In genomic region chr6:170429457-170429856, GRCh38 we compare ENCODE assay signal across 19 cellular contexts.
DNase-seq lines count a peak whose midpoint lies in the region; ATAC-seq and TF ChIP-seq lines count a peak whose summit lies in the region.
"Had no signal": no experiment of that assay in that cellular context is flagged by ENCODE, and none has a peak within 500 bp of the region (broad histone marks: within the 10 kb centered on the region; RNA-seq: fewer than 3 reads in every experiment).

No MANE protein-coding gene starts in this region.

- POLR2A ChIA-PET in MCF 10A (lab: Yijun Ruan, JAX) = interaction anchor here (1.0 kb wide), 2 partner anchors 9 to 45 kb away, joined by 3 read pairs; no protein-coding TSS in a partner anchor

- no peaks in the 10 kb centered on the region for H3K9me3 Mint-ChIP-seq in MCF 10A (ENCODE audit: unreplicated experiment)
- H3K9me3 Mint-ChIP-seq in endodermal cell = no peaks in the 10 kb centered on the region
- no peaks in the 10 kb centered on the region for H3K9me3 Mint-ChIP-seq in progenitor cell of endocrine pancreas (ENCODE audit: low read depth)
- H3K9me3 Mint-ChIP-seq: CD4-positive, alpha-beta T cell; memory B cell; T-helper 1 cell treated with Interleukin-12 subunit alpha and Interleukin-12 subunit beta and Interleukin-4 antibody, amounts not matched to agents 30 μg/mL and 1 μg/mL, for 36 hours had no signal

- TF ChIP-seq CTCF in mammary epithelial cell (conservative IDR thresholded peaks at IDR 0.05 in 1 of 2, IDR thresholded peaks at IDR 0.05 in 1 of 2; ENCODE audit: extremely low read depth in 1 of 2, insufficient read depth in 1 of 2, low read depth in 1 of 2, low read length in 2 of 2) (no peak), MCF 10A (IDR thresholded peaks at IDR 0.05; ENCODE audit: unreplicated experiment) (no peak), endodermal cell (conservative IDR thresholded peaks at IDR 0.05) (peak; percentile 20), vagina (IDR thresholded peaks at IDR 0.05) (no peak), progenitor cell of endocrine pancreas (IDR thresholded peaks at IDR 0.05; ENCODE audit: unreplicated experiment) (no peak)

- ATAC-seq in left lobe of liver (peak; percentile 31), HG03520 (IDR thresholded peaks at IDR 0.05; ENCODE audit: unreplicated experiment) (no peak)

- no peaks in the 10 kb centered on the region for H3K36me3 ChIP-seq in mammary epithelial cell (ENCODE audit: insufficient read depth, low read length)
- H3K36me3 ChIP-seq in endodermal cell (ENCODE audit: control insufficient read depth, insufficient read depth, low read length) = no peaks in the 10 kb centered on the region
- H3K36me3 ChIP-seq in vagina = no peaks in the 10 kb centered on the region
- H3K36me3 ChIP-seq: ascending aorta, esophagus squamous epithelium, neutrophil, transverse colon had no signal

- no peaks in the 10 kb centered on the region for H4K20me1 ChIP-seq in mammary epithelial cell (ENCODE audit: insufficient read depth, low read length)

- CTCF ChIA-PET in mammary epithelial cell (lab: Charles Lee; ENCODE audit: low non-redundant PET) = no interaction called here
- CTCF ChIA-PET in MCF 10A (lab: Yijun Ruan, JAX) = no interaction called here

- H3K79me2 ChIP-seq in mammary epithelial cell (ENCODE audit: insufficient read depth, low read length) = no peaks in the 10 kb centered on the region

- WGBS in mammary epithelial cell (ENCODE audit: low coverage, missing lambda C conversion rate) = 80% methylated on average over 6 of the region's 7 CpGs
- 74 to 75% methylated on average over 7 of the region's 7 CpGs for WGBS in endodermal cell (ENCODE audit: insufficient coverage in 1 of 2, insufficient read length in 1 of 2), 2 experiments

- no peak for TF ChIP-seq POLR2A in vagina (IDR thresholded peaks at IDR 0.05)

- H3K4me3 ChIP-seq in mammary epithelial cell (replicated peaks in 1 of 3; ENCODE audit: insufficient read depth in 1 of 3, low read depth in 2 of 3, low read length in 3 of 3) (no peak overlapping the region), endodermal cell (ENCODE audit: low read length) (no peak overlapping the region), vagina (no peak overlapping the region)
- H3K4me3 ChIP-seq: ascending aorta, esophagus squamous epithelium, transverse colon had no signal

- H3K4me1 Mint-ChIP-seq in MCF 10A (ENCODE audit: insufficient read depth, unreplicated experiment) (no peaks in the 10 kb centered on the region), endodermal cell (peaks cover 7% of the 10 kb centered on the region), progenitor cell of endocrine pancreas (ENCODE audit: low read depth) (peaks cover 6% of the 10 kb centered on the region)
- H3K4me1 Mint-ChIP-seq: memory B cell had no signal

- H3K27me3 Mint-ChIP-seq in MCF 10A (ENCODE audit: insufficient read depth, unreplicated experiment) (no peaks in the 10 kb centered on the region), endodermal cell (ENCODE audit: insufficient read depth) (peaks cover 5% of the 10 kb centered on the region), progenitor cell of endocrine pancreas (peaks cover 11% of the 10 kb centered on the region)

- in situ Hi-C loops in mammary epithelial cell (cut with MboI; ENCODE audit: low sequenced_read_pairs in 2 of 2) = no loop called here

- dilution Hi-C loops in mammary epithelial cell (cut with HindIII; ENCODE audit: low sequenced_read_pairs) = no loop called here

- H3K4me1 ChIP-seq in mammary epithelial cell (ENCODE audit: insufficient read depth, low read length) (no peaks in the 10 kb centered on the region), endodermal cell (ENCODE audit: control insufficient read depth, insufficient read depth, low read length) (no peaks in the 10 kb centered on the region), vagina (no peaks in the 10 kb centered on the region)
- H3K4me1 ChIP-seq: ascending aorta, esophagus squamous epithelium, transverse colon had no signal

- H3K36me3 Mint-ChIP-seq in MCF 10A (ENCODE audit: insufficient read depth, unreplicated experiment) = no peaks in the 10 kb centered on the region
- H3K36me3 Mint-ChIP-seq in endodermal cell (ENCODE audit: low read depth) = no peaks in the 10 kb centered on the region
- H3K36me3 Mint-ChIP-seq in progenitor cell of endocrine pancreas (ENCODE audit: insufficient read depth) = no peaks in the 10 kb centered on the region
- H3K36me3 Mint-ChIP-seq: memory B cell had no signal

- H3K27ac ChIP-seq in mammary epithelial cell (ENCODE audit: insufficient read depth, low read depth, low read length) (no peak overlapping the region), endodermal cell (ENCODE audit: low read depth, low read length) (no peak overlapping the region), vagina (no peak overlapping the region)
- H3K27ac ChIP-seq: ascending aorta, esophagus squamous epithelium, neutrophil, transverse colon had no signal

- peak overlapping the region; percentile 86 for H2AFZ ChIP-seq in mammary epithelial cell (ENCODE audit: low read depth, low read length)

- H3K27ac Mint-ChIP-seq in MCF 10A (ENCODE audit: low read depth, unreplicated experiment) (no peak overlapping the region), endodermal cell (no peak overlapping the region), progenitor cell of endocrine pancreas (no peak overlapping the region)
- H3K27ac Mint-ChIP-seq: CD4-positive, alpha-beta T cell; memory B cell; T-helper 1 cell treated with Interleukin-12 subunit alpha and Interleukin-12 subunit beta and Interleukin-4 antibody, amounts not matched to agents 30 μg/mL and 1 μg/mL, for 36 hours had no signal

- DNase-seq in mammary epithelial cell (no peak), MCF 10A (ENCODE audit: unreplicated experiment) (no peak), endodermal cell (peak; percentile 62), left lobe of liver (ENCODE audit: low spot score) (peak; percentile 23), vagina (ENCODE audit: extremely low spot score in 2 of 2) (peak; percentile 19 to 58), D341Med (ENCODE audit: low spot score) (no peak), progenitor cell of endocrine pancreas (ENCODE audit: low spot score, unreplicated experiment) (no peak)
- DNase-seq: activated gamma-delta T cell treated with Interleukin-2 at 50 U/mL for 16 hours; CD4-positive, alpha-beta T cell; esophagus squamous epithelium; NCI-H2081 treated with DMSO at 0.1 percent for 48 hours; NCI-H82; RPMI8226; transverse colon had no signal

- H3K4me3 Mint-ChIP-seq in MCF 10A (ENCODE audit: unreplicated experiment) = no peak overlapping the region
- no peak overlapping the region for H3K4me3 Mint-ChIP-seq in endodermal cell
- no peak overlapping the region for H3K4me3 Mint-ChIP-seq in progenitor cell of endocrine pancreas (ENCODE audit: low read depth)
- H3K4me3 Mint-ChIP-seq: CD4-positive, alpha-beta T cell; memory B cell; T-helper 1 cell treated with Interleukin-12 subunit alpha and Interleukin-12 subunit beta and Interleukin-4 antibody, amounts not matched to agents 30 μg/mL and 1 μg/mL, for 36 hours had no signal

- intact Hi-C loops in mammary epithelial cell (cut with micrococcal nuclease) (no loop called here), MCF 10A (cut with micrococcal nuclease) (no loop called here), vagina (cut with DNase I) (no loop called here)

- no peaks in the 10 kb centered on the region for H3K9me3 ChIP-seq in mammary epithelial cell (replicated peaks; ENCODE audit: insufficient read depth, low read length)
- H3K9me3 ChIP-seq in endodermal cell (ENCODE audit: control insufficient read depth, low read length) = no peaks in the 10 kb centered on the region
- no peaks in the 10 kb centered on the region for H3K9me3 ChIP-seq in vagina
- H3K9me3 ChIP-seq: ascending aorta, esophagus squamous epithelium, neutrophil, transverse colon had no signal

- no peak overlapping the region for H3K9ac ChIP-seq in mammary epithelial cell (ENCODE audit: insufficient read depth, low read length)
- H3K9ac ChIP-seq in endodermal cell (ENCODE audit: extremely low read depth, low read length, poor library complexity, severe bottlenecking) = no peak overlapping the region

- BruUV-seq in mammary epithelial cell (replicated peaks; lab: Mats Ljungman, UMichigan) = no TSS peak
- no TSS peak for BruUV-seq in MCF 10A (replicated peaks; lab: Mats Ljungman, UMichigan)

- no peak overlapping the region for H3K4me2 ChIP-seq in mammary epithelial cell (ENCODE audit: insufficient read depth, low read depth, low read length)

- no peaks in the 10 kb centered on the region for H3K27me3 ChIP-seq in mammary epithelial cell (ENCODE audit: insufficient read depth, low read length)
- H3K27me3 ChIP-seq in endodermal cell (ENCODE audit: control insufficient read depth, insufficient read depth, low read length, poor library complexity, severe bottlenecking) = no peaks in the 10 kb centered on the region
- no peaks in the 10 kb centered on the region for H3K27me3 ChIP-seq in vagina
- H3K27me3 ChIP-seq: ascending aorta had no signal

Comparison
In these comparisons a context has a peak if more than half of its experiments do, and no peak if none do; other contexts are left out.
1. DNase-seq: peak in endodermal cell (single experiment), left lobe of liver (single experiment) and vagina (2 of 2); none in mammary epithelial cell (single experiment), MCF 10A (single experiment), D341Med (single experiment) and progenitor cell of endocrine pancreas (single experiment).